In genomic region chr7:134777908-134778580, GRCh38 we compare ENCODE assay signal across 1 cellular context.
TF ChIP-seq lines count a peak whose summit lies in the region.

No MANE protein-coding gene starts in this region.

TF ChIP-seq in GM23338, 12 proteins besides CTCF, POLR2A, EP300 and RAD21:
- TF ChIP-seq ZNF462 (CRISPR knock-in tag; IDR thresholded peaks at IDR 0.05) (no peak), STAT1 (IDR thresholded peaks at IDR 0.05; ENCODE audit: unreplicated experiment) (no peak), EZH2 (IDR thresholded peaks at IDR 0.05; ENCODE audit: low read depth, unreplicated experiment) (no peak), ZNF331 (CRISPR knock-in tag; IDR thresholded peaks at IDR 0.05; ENCODE audit: low read depth) (no peak), EZH2phosphoT487 (IDR thresholded peaks at IDR 0.05; ENCODE audit: unreplicated experiment) (no peak), ZNF114 (CRISPR knock-in tag; IDR thresholded peaks at IDR 0.05) (no peak)
TF ChIP-seq in GM23338: peak in this region for 0.
